Comparison of ENCODE assay signal across 9 cellular contexts in the genomic region with DNA sequence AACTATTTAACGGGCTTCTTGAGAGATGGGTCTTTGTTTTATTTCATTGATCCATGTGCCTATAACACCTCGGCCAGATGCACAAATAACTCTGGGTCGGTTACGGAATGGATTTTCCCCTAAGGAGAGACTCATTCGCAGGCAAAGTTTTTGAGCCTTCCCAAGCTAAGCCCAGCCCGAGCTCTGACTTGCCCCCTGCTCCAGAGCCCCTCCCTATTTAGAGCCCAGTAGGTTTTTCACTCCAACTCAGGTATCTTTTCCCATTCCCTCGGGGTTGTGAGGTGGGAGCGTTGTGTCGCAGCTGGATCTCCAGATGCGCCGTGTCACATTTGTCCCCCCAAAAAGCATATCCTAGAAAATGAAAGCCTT.
A peak's percentile ranks its signal among the peaks of the same experiment; 100 is the strongest.
DNase-seq lines count a peak whose midpoint lies in the region; ATAC-seq and TF ChIP-seq lines count a peak whose summit lies in the region.
"Had no signal": no experiment of that assay in that cellular context is flagged by ENCODE, and none has a peak within 500 bp of the region (broad histone marks: within the 10 kb centered on the region; RNA-seq: fewer than 3 reads in every experiment).

No MANE protein-coding gene starts in this region.

- peak overlapping the region; percentile 98 for H3K27ac ChIP-seq in OCI-LY3 (ENCODE audit: low read length)

- H3K4me3 Mint-ChIP-seq in stimulated activated effector memory CD8-positive, alpha-beta T cell treated with anti-CD3 and anti-CD28 coated beads, Interleukin-12 subunit alpha, Interleukin-12 subunit beta, amount 100 ng/mL, for 72 hours, result no peak overlapping the region

- H3K9me3 Mint-ChIP-seq in stimulated activated effector memory CD8-positive, alpha-beta T cell treated with anti-CD3 and anti-CD28 coated beads, Interleukin-12 subunit alpha, Interleukin-12 subunit beta, amount 100 ng/mL, for 72 hours, result no peaks in the 10 kb centered on the region

- H3K4me1 Mint-ChIP-seq in stimulated activated effector memory CD8-positive, alpha-beta T cell treated with anti-CD3 and anti-CD28 coated beads, Interleukin-12 subunit alpha, Interleukin-12 subunit beta, amount 100 ng/mL, for 72 hours, result no peaks in the 10 kb centered on the region

- peaks cover 63% of the 10 kb centered on the region for H3K79me2 ChIP-seq in OCI-LY3 (ENCODE audit: low read length)

- ATAC-seq in stimulated activated effector memory CD8-positive, alpha-beta T cell treated with anti-CD3 and anti-CD28 coated beads, Interleukin-12 subunit alpha, Interleukin-12 subunit beta, amount 100 ng/mL, for 72 hours, result no peak
- no peak for ATAC-seq in HG03521 (IDR thresholded peaks at IDR 0.05; ENCODE audit: unreplicated experiment)

- peak; percentile 22 for DNase-seq in AG08396 (ENCODE audit: low spot score)
- DNase-seq in fibroblast of pulmonary artery (ENCODE audit: low read depth), result no peak
- DNase-seq in NCI-H1417 treated with DMSO at 0.1 percent for 48 hours (lab: John Stamatoyannopoulos, UW), result no peak
- no peak for DNase-seq in stimulated activated effector memory CD8-positive, alpha-beta T cell treated with anti-CD3 and anti-CD28 coated beads, Interleukin-12 subunit alpha, Interleukin-12 subunit beta, amount 100 ng/mL, for 72 hours (ENCODE audit: low spot score in 2 of 2)
- no peak for DNase-seq in cortex of kidney (lab: John Stamatoyannopoulos, UW)
- DNase-seq: erythroblast had no signal

- peak overlapping the region; percentile 100 for H3K9ac ChIP-seq in OCI-LY3 (ENCODE audit: low read length)

- H4K20me1 ChIP-seq in OCI-LY3 (ENCODE audit: insufficient read depth, low read length), result 0 out of 2 replicates have a peak, but pooled peaks cover 2% of the 10 kb centered on the region

- H2AFZ ChIP-seq in OCI-LY3 (ENCODE audit: low read depth, low read length), result no peak overlapping the region
- peak overlapping the region; percentile 51 for H2AFZ ChIP-seq in neuron (ENCODE audit: low read depth, low read length)

- H3K27ac Mint-ChIP-seq in stimulated activated effector memory CD8-positive, alpha-beta T cell treated with anti-CD3 and anti-CD28 coated beads, Interleukin-12 subunit alpha, Interleukin-12 subunit beta, amount 100 ng/mL, for 72 hours, result no peak overlapping the region

- peaks cover 32% of the 10 kb centered on the region for H3K36me3 ChIP-seq in OCI-LY3 (replicated peaks; ENCODE audit: low read depth, low read length)
- H3K36me3 ChIP-seq in neuron (ENCODE audit: insufficient read depth, low read length), result no peaks in the 10 kb centered on the region

- H3K4me1 ChIP-seq in OCI-LY3 (ENCODE audit: low read length) (peaks cover 31% of the 10 kb centered on the region), neuron (ENCODE audit: insufficient read depth, low read length) (peaks cover 6% of the 10 kb centered on the region)

- H3K9me3 ChIP-seq in OCI-LY3 (ENCODE audit: insufficient read depth, low read length), result no peaks in the 10 kb centered on the region
- no peaks in the 10 kb centered on the region for H3K9me3 ChIP-seq in neuron (ENCODE audit: low read length)

- TF ChIP-seq CTCF in OCI-LY3 (IDR thresholded peaks at IDR 0.05; ENCODE audit: low read depth, low read length), result no peak
- TF ChIP-seq CTCF in fibroblast of pulmonary artery (IDR thresholded peaks at IDR 0.05; ENCODE audit: low read length, missing control alignments), result no peak

- no peaks in the 10 kb centered on the region for H3K36me3 Mint-ChIP-seq in stimulated activated effector memory CD8-positive, alpha-beta T cell treated with anti-CD3 and anti-CD28 coated beads, Interleukin-12 subunit alpha, Interleukin-12 subunit beta, amount 100 ng/mL, for 72 hours

- peak overlapping the region; percentile 95 for H3K4me2 ChIP-seq in OCI-LY3 (ENCODE audit: low read length)

- H3K4me3 ChIP-seq in OCI-LY3 (ENCODE audit: low read length), result peak overlapping the region; percentile 96
- peak overlapping the region; percentile 40 for H3K4me3 ChIP-seq in fibroblast of pulmonary artery (replicated peaks; ENCODE audit: low read depth, low read length)
- peak overlapping the region; percentile 24 for H3K4me3 ChIP-seq in neuron (ENCODE audit: low read length)

- H3K27me3 ChIP-seq in OCI-LY3 (ENCODE audit: low read depth, low read length) (no peaks in the 10 kb centered on the region), neuron (ENCODE audit: insufficient read depth, low read length) (peaks cover 48% of the 10 kb centered on the region)

Comparison
In these comparisons a context has a peak if more than half of its experiments do, and no peak if none do; other contexts are left out.
1. H3K4me3 ChIP-seq: peak in every context shown above with its lines; median percentile 96 in OCI-LY3; 40 in fibroblast of pulmonary artery; 24 in neuron.